ENCODE assay signal across 20 cellular contexts in the genomic region with DNA sequence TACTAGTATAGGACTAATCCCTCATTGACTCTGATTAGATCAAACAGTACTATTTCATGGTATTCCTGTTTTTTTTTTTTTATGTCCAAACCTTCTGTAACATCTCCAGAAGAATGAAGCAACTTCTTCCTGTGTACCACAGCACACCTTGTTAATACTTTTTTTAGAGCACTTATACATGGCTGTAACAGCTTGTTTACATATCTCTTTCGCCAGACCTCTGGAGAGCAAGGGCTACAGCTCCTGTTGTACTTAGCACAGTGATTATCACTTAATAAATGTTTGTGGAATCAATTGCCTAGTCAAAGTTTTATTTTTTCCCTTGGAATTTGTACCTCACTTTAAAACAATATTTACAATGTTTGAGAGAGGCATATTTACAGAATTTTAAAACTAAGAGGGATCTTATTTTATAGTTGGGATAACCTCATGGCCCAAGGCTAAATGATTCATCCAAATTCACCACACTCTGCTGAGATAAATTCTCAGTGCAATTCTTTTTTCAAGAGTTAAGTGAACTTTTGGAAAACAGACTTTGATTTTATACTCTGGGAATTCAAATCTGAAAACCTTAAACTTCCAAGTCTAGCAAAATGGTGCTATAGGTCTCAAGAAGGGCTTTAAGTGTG. TPM values are rescaled to one million over a fixed set of nuclear protein-coding genes. Genes with fewer than 3 reads are reported as not detected.
A peak's percentile ranks its signal among the peaks of the same experiment; 100 is the strongest.
DNase-seq lines count a peak whose midpoint lies in the region; TF ChIP-seq lines count a peak whose summit lies in the region.
"Had no signal": no experiment of that assay in that cellular context is flagged by ENCODE, and none has a peak within 500 bp of the region (broad histone marks: within the 10 kb centered on the region; RNA-seq: fewer than 3 reads in every experiment).

No MANE protein-coding gene starts in this region.

- H2BK5ac ChIP-seq in mesenchymal stem cell (ENCODE audit: low read depth, low read length, poor library complexity, severe bottlenecking), result no peak overlapping the region

- no peaks in the 10 kb centered on the region for H3K36me3 Mint-ChIP-seq in glutamatergic neuron (ENCODE audit: unreplicated experiment)
- H3K36me3 Mint-ChIP-seq: CD8-positive, alpha-beta memory T cell had no signal

- H3K27me3 ChIP-seq in mesenchymal stem cell (ENCODE audit: control insufficient read depth in 1 of 2, insufficient read depth in 1 of 2, low read length in 2 of 2), result peaks cover 26 to 48% of the 10 kb centered on the region in 2 experiments
- H3K27me3 ChIP-seq in ascending aorta, result no peaks in the 10 kb centered on the region
- H3K27me3 ChIP-seq: adrenal gland, Peyer's patch had no signal

- peaks cover 18% of the 10 kb centered on the region for H3K4me1 Mint-ChIP-seq in glutamatergic neuron (ENCODE audit: low read depth, unreplicated experiment)
- H3K4me1 Mint-ChIP-seq: activated CD4-positive, alpha-beta T cell treated with anti-CD3 and anti-CD28 coated beads, Interleukin-2, amount 10 ng/mL, durations not matched to agents 7 days and 5 days; CD8-positive, alpha-beta memory T cell had no signal

- H3K36me3 ChIP-seq in mesenchymal stem cell (ENCODE audit: control insufficient read depth in 1 of 2, insufficient read depth in 2 of 2, low read depth in 1 of 2, low read length in 2 of 2) (no peaks in the 10 kb centered on the region), ascending aorta (no peaks in the 10 kb centered on the region)
- H3K36me3 ChIP-seq: adrenal gland, Peyer's patch had no signal

- TF ChIP-seq CTCF in C4-2B (conservative IDR thresholded peaks at IDR 0.05) (no peak), glutamatergic neuron (IDR thresholded peaks at IDR 0.05; ENCODE audit: partially characterized antibody, unreplicated experiment) (no peak), ascending aorta (IDR thresholded peaks at IDR 0.05) (no peak)

- H3K23ac ChIP-seq in mesenchymal stem cell (ENCODE audit: low read length in 2 of 2), result no peak overlapping the region

- H3K4me2 ChIP-seq in mesenchymal stem cell (ENCODE audit: low read length, poor library complexity, severe bottlenecking), result no peak overlapping the region

- no peak overlapping the region for H4K91ac ChIP-seq in mesenchymal stem cell (ENCODE audit: low read length)

- no peak overlapping the region for H3K9ac ChIP-seq in mesenchymal stem cell (ENCODE audit: low read length)

- H3K9me3 Mint-ChIP-seq in glutamatergic neuron (ENCODE audit: unreplicated experiment), result no peaks in the 10 kb centered on the region
- H3K9me3 Mint-ChIP-seq: activated CD4-positive, alpha-beta T cell treated with anti-CD3 and anti-CD28 coated beads, Interleukin-2, amount 10 ng/mL, durations not matched to agents 7 days and 5 days; CD8-positive, alpha-beta memory T cell had no signal

- no peak overlapping the region for H3K4ac ChIP-seq in mesenchymal stem cell (ENCODE audit: low read depth in 1 of 2, low read length in 2 of 2)

- peak overlapping the region; percentile 59 for H3K4me3 Mint-ChIP-seq in glutamatergic neuron (ENCODE audit: unreplicated experiment)
- H3K4me3 Mint-ChIP-seq: activated CD4-positive, alpha-beta T cell treated with anti-CD3 and anti-CD28 coated beads, Interleukin-2, amount 10 ng/mL, durations not matched to agents 7 days and 5 days; CD8-positive, alpha-beta memory T cell had no signal

- intact Hi-C loops in ascending aorta (cut with DNase I), result no loop called here

- H2BK15ac ChIP-seq in mesenchymal stem cell (ENCODE audit: low read depth, poor library complexity, severe bottlenecking), result no peak overlapping the region

- no peak overlapping the region for H2BK12ac ChIP-seq in mesenchymal stem cell (ENCODE audit: low read length in 2 of 2)

- H2AFZ ChIP-seq in mesenchymal stem cell (ENCODE audit: low read depth, low read length), result no peak overlapping the region

- H3K4me1 ChIP-seq in mesenchymal stem cell (ENCODE audit: control insufficient read depth, insufficient read depth, low read depth, low read length) (no peaks in the 10 kb centered on the region), ascending aorta (no peaks in the 10 kb centered on the region)

- H3K9me3 ChIP-seq in mesenchymal stem cell (ENCODE audit: control insufficient read depth, low read length) (no peaks in the 10 kb centered on the region), ascending aorta (no peaks in the 10 kb centered on the region)
- H3K9me3 ChIP-seq: adrenal gland, Peyer's patch had no signal

- H3K4me3 ChIP-seq in mesenchymal stem cell (ENCODE audit: insufficient read depth in 1 of 2, low read depth in 1 of 2, low read length in 2 of 2) (no peak overlapping the region), ascending aorta (no peak overlapping the region)
- H3K4me3 ChIP-seq: adrenal gland, Peyer's patch had no signal

- no peaks in the 10 kb centered on the region for H3K27me3 Mint-ChIP-seq in glutamatergic neuron (ENCODE audit: unreplicated experiment)

- no peak for TF ChIP-seq POLR2A in erythroblast (IDR thresholded peaks at IDR 0.05; ENCODE audit: low read length)

- no peak overlapping the region for H2BK120ac ChIP-seq in mesenchymal stem cell (ENCODE audit: low read depth, low read length)

- no peak overlapping the region for H3K27ac Mint-ChIP-seq in glutamatergic neuron (ENCODE audit: unreplicated experiment)
- H3K27ac Mint-ChIP-seq: activated CD4-positive, alpha-beta T cell treated with anti-CD3 and anti-CD28 coated beads, Interleukin-2, amount 10 ng/mL, durations not matched to agents 7 days and 5 days; CD8-positive, alpha-beta memory T cell had no signal

- no peak overlapping the region for H3K14ac ChIP-seq in mesenchymal stem cell (ENCODE audit: low read length in 2 of 2)

- peak; percentile 77 for DNase-seq in NCI-H2171 treated with DMSO at 0.1 percent for 48 hours (lab: John Stamatoyannopoulos, UW)
- no peak for DNase-seq in glutamatergic neuron
- DNase-seq in mesenchymal stem cell, result peak; percentile 10
- no peak for DNase-seq in GF-D8 (lab: John Stamatoyannopoulos, UW)
- no peak for DNase-seq in stimulated activated CD4-positive, alpha-beta T cell treated with anti-CD3 and anti-CD28 coated beads, Interleukin-15, amount 100 ng/mL, for 24 hours
- no peak for DNase-seq in ascending aorta (ENCODE audit: low spot score in 2 of 2)
- no peak for DNase-seq in erythroblast (lab: John Stamatoyannopoulos, UW)
- DNase-seq: activated CD4-positive, alpha-beta T cell treated with anti-CD3 and anti-CD28 coated beads, Interleukin-2, amount 10 ng/mL, durations not matched to agents 7 days and 5 days; activated CD8-positive, alpha-beta memory T cell treated with anti-CD3 and anti-CD28 coated beads, Interleukin-2, amount 50 U/mL, for 48 hours; activated effector memory CD4-positive, alpha-beta T cell treated with anti-CD3 and anti-CD28 coated beads, Interleukin-2, amount 50 U/mL, for 16 hours; adrenal gland; CD8-positive, alpha-beta memory T cell; central memory CD4-positive, alpha-beta T cell; effector memory CD4-positive, alpha-beta T cell; Karpas-422; NCI-H2107; NCI-H748 treated with DMSO at 0.1 percent for 48 hours; Peyer's patch; stimulated activated naive CD8-positive, alpha-beta T cell treated with anti-CD3 and anti-CD28 coated beads, Interleukin-15, Interleukin-2, amounts not matched to agents 100 U/mL and 50 U/mL, for 24 hours had no signal

- H3K27ac ChIP-seq in C4-2B, result peak overlapping the region; percentile 32; the same call in 1 of the 2 replicates
- H3K27ac ChIP-seq in mesenchymal stem cell (ENCODE audit: low read length, poor library complexity, severe bottlenecking), result no peak overlapping the region
- H3K27ac ChIP-seq in ascending aorta, result no peak overlapping the region

- H3K79me1 ChIP-seq in mesenchymal stem cell (replicated peaks; ENCODE audit: low read length, poor library complexity, severe bottlenecking), result no peaks in the 10 kb centered on the region

- no CpG with 5 or more reads among the region's 1 CpG for whole genome bisulfite sequencing in mesenchymal stem cell

- no peak overlapping the region for H2AK5ac ChIP-seq in mesenchymal stem cell (ENCODE audit: low read length, severe bottlenecking)

- no peak overlapping the region for H3K18ac ChIP-seq in mesenchymal stem cell (ENCODE audit: low read depth in 1 of 2, low read length in 2 of 2)

- H4K8ac ChIP-seq in mesenchymal stem cell (ENCODE audit: low read length), result no peak overlapping the region

RNA-seq across cellular contexts. Expression of gene GATM, which starts 9.1 kb away (rescaled TPM):
- total RNA-seq in glutamatergic neuron (ENCODE audit: unreplicated experiment), result 51.2 TPM
- 0.10 TPM for polyA plus RNA-seq in mesenchymal stem cell (2013, experiment 1 of 2)
- polyA plus RNA-seq in mesenchymal stem cell (2013, experiment 2 of 2), result 0.12 TPM
- total RNA-seq in ascending aorta, result 6.1 TPM

Comparison
In these comparisons a context has a peak if more than half of its experiments do, and no peak if none do; other contexts are left out.
1. DNase-seq: peak in NCI-H2171 treated with DMSO at 0.1 percent for 48 hours (single experiment) and mesenchymal stem cell (single experiment); none in glutamatergic neuron (single experiment), GF-D8 (single experiment), stimulated activated CD4-positive, alpha-beta T cell treated with anti-CD3 and anti-CD28 coated beads, Interleukin-15, amount 100 ng/mL, for 24 hours (single experiment), ascending aorta (0 of 2) and erythroblast (0 of 2).